ENCODE assay signal across 26 cellular contexts in the genomic region with DNA sequence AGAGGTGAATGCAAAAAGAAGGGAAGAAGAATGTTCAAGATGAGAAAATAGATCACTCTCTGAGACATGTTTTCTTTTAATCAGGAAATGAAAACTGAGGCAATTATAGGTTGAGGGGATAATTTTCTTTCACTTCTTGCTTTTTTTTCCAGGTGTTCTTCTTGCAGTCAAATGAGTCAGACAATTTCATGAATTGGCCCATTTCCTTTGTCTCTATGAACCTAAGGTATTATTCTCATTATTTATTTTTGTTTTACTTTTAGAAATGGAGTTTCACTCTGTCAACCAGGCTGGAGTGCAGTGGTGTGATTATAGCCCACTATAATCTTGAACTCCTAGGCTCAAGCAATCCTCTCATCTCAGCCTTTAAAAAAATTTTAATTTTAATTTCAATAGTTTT. TPM values are rescaled to one million over a fixed set of nuclear protein-coding genes. Genes with fewer than 3 reads are reported as not detected.
"Had no signal": no experiment of that assay in that cellular context is flagged by ENCODE, and none has a peak within 500 bp of the region (broad histone marks: within the 10 kb centered on the region; RNA-seq: fewer than 3 reads in every experiment).

No MANE protein-coding gene starts in this region.

- ATAC-seq: activated CD4-positive, CD25-positive, alpha-beta regulatory T cell treated with anti-CD3 and anti-CD28 coated beads, Interleukin-2, amount 50 U/mL, for 24 hours; gastroesophageal sphincter; left colon; naive thymus-derived CD8-positive, alpha-beta T cell; psoas muscle had no signal

- H3K4me2 ChIP-seq: neural progenitor cell had no signal

- H3K4me3 ChIP-seq: coronary artery, dorsolateral prefrontal cortex, gastroesophageal sphincter, neural progenitor cell, psoas muscle, sigmoid colon, tibial nerve had no signal

- H3K9me3 ChIP-seq: gastroesophageal sphincter, psoas muscle, sigmoid colon, tibial nerve had no signal

- DNase-seq: activated CD4-positive, alpha-beta T cell treated with anti-CD3 and anti-CD28 coated beads for 48 hours; activated CD4-positive, alpha-beta T cell treated with anti-CD3 and anti-CD28 coated beads, Interleukin-2, amount 50 U/mL, for 48 hours; activated CD8-positive, alpha-beta memory T cell treated with anti-CD3 and anti-CD28 coated beads for 24 hours; activated gamma-delta T cell; activated naive CD4-positive, alpha-beta T cell treated with anti-CD3 and anti-CD28 coated beads, Interleukin-2, amount 10 ng/mL, durations not matched to agents 7 days and 5 days; activated naive CD8-positive, alpha-beta T cell treated with anti-CD3 and anti-CD28 coated beads, Interleukin-2, amount 10 ng/mL, durations not matched to agents 7 days and 5 days; brain microvascular endothelial cell; dorsolateral prefrontal cortex; effector memory CD4-positive, alpha-beta T cell; erythroblast; head of caudate nucleus; hippocampal formation; left colon; mammary epithelial cell; naive thymus-derived CD8-positive, alpha-beta T cell; occipital lobe; psoas muscle; sigmoid colon; small intestine; stimulated activated naive CD4-positive, alpha-beta T cell treated with Interleukin-2 at 50 U/mL for 16 hours had no signal

- H3K9ac ChIP-seq: neural progenitor cell, parathyroid adenoma had no signal

- H3K36me3 Mint-ChIP-seq: activated naive CD4-positive, alpha-beta T cell treated with anti-CD3 and anti-CD28 coated beads, Interleukin-2, amount 10 ng/mL, durations not matched to agents 7 days and 5 days; activated naive CD8-positive, alpha-beta T cell treated with anti-CD3 and anti-CD28 coated beads, Interleukin-2, amount 10 ng/mL, durations not matched to agents 7 days and 5 days; naive thymus-derived CD8-positive, alpha-beta T cell had no signal

- H3K4me3 Mint-ChIP-seq: activated naive CD4-positive, alpha-beta T cell treated with anti-CD3 and anti-CD28 coated beads, Interleukin-2, amount 10 ng/mL, durations not matched to agents 7 days and 5 days; activated naive CD8-positive, alpha-beta T cell treated with anti-CD3 and anti-CD28 coated beads, Interleukin-2, amount 10 ng/mL, durations not matched to agents 7 days and 5 days; naive thymus-derived CD8-positive, alpha-beta T cell; neural progenitor cell had no signal

- H3K9me3 Mint-ChIP-seq: activated naive CD4-positive, alpha-beta T cell treated with anti-CD3 and anti-CD28 coated beads, Interleukin-2, amount 10 ng/mL, durations not matched to agents 7 days and 5 days; activated naive CD8-positive, alpha-beta T cell treated with anti-CD3 and anti-CD28 coated beads, Interleukin-2, amount 10 ng/mL, durations not matched to agents 7 days and 5 days had no signal

- H3K27me3 ChIP-seq: brain microvascular endothelial cell had no signal

- H3K4me1 ChIP-seq: parathyroid adenoma had no signal

- H3K27ac Mint-ChIP-seq: activated naive CD4-positive, alpha-beta T cell treated with anti-CD3 and anti-CD28 coated beads, Interleukin-2, amount 10 ng/mL, durations not matched to agents 7 days and 5 days; activated naive CD8-positive, alpha-beta T cell treated with anti-CD3 and anti-CD28 coated beads, Interleukin-2, amount 10 ng/mL, durations not matched to agents 7 days and 5 days; neural progenitor cell had no signal

- H3K79me2 ChIP-seq: parathyroid adenoma had no signal

- H3K27ac ChIP-seq: brain microvascular endothelial cell, coronary artery, dorsolateral prefrontal cortex, gastroesophageal sphincter, neural progenitor cell, parathyroid adenoma, psoas muscle, sigmoid colon, tibial nerve had no signal

- H3K36me3 ChIP-seq: brain microvascular endothelial cell, gastroesophageal sphincter, neural progenitor cell, sigmoid colon, tibial nerve had no signal

- H2AFZ ChIP-seq: neural progenitor cell, parathyroid adenoma had no signal

RNA-seq across cellular contexts. Expression of gene VASH2, which starts 3.5 kb away (rescaled TPM):
- total RNA-seq: naive thymus-derived CD8-positive, alpha-beta T cell had no signal
